ENCODE assay signal across 14 cellular contexts in the genomic region with DNA sequence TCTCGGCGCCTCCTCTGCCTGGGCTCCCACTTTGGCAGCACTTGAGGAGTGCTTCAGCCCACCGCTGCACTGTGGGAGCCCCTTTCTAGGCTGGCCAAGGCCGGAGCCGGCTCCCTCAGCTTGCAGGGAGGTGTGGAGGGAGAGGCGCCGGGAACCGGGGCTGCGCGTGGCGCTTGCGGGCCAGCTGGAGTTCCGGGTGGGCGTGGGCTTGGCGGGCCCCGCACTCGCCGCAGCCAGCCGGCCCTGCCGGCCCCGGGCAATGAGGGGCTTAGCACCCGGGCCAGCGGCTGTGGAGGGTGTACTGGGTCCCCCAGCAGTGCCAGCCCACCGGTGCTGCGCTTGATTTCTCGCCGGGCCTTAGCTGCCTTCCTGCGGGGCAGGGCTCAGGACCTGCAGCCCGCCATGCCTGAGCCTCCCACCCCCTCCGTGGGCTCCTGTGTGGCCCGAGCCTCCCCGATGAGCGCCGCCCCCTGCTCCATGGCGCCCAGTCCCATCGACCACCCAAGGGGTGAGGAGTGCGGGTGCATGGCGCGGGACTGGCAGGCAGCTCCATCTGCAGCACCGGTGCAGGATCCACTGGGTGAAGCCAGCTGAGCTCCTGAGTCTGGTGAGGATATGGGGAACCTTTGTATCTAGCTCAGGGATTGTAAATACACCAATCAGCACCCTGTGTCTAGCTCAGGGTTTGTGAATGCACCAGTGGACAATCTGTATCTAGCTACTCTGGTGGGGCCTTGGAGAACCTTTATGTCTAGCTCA. TPM values are rescaled to one million over a fixed set of nuclear protein-coding genes. Genes with fewer than 3 reads are reported as not detected.
"Had no signal": no experiment of that assay in that cellular context is flagged by ENCODE, and none has a peak within 500 bp of the region (broad histone marks: within the 10 kb centered on the region; RNA-seq: fewer than 3 reads in every experiment).

No MANE protein-coding gene starts in this region.

RNA-seq across cellular contexts. Expression of a gene that starts 20.5 kb away (rescaled TPM):
- total RNA-seq: activated B cell treated with CpG ODN at 0.5 μM for 24 hours; activated CD4-positive, alpha-beta memory T cell treated with anti-CD3 and anti-CD28 coated beads for 36 hours; activated naive CD4-positive, alpha-beta T cell treated with anti-CD3 and anti-CD28 coated beads for 36 hours; activated naive CD4-positive, alpha-beta T cell treated with anti-CD3 and anti-CD28 coated beads, Interleukin-2, amount 50 U/mL, for 72 hours; activated T-cell treated with anti-CD3 and anti-CD28 coated beads, Interleukin-2, amount 50 U/mL, for 4 hours; activated T-helper 1 cell treated with anti-CD3 and anti-CD28 coated beads, Interleukin-12 subunit alpha, Interleukin-12 subunit beta, Interleukin-2, Interleukin-4 antibody, amounts not matched to agents 30 ng/mL and 10 ng/mL and 1 ng/mL, durations not matched to agents 14 hours and 24 hours and 36 hours; adrenal gland; K562; M059J; PC-9; SK-MEL-5; T-cell; T-helper 17 cell had no signal
- polyA plus RNA-seq: adrenal gland, K562 had no signal

RNA-seq across cellular contexts. Expression of a gene that starts 31.4 kb away (rescaled TPM):
- total RNA-seq: activated B cell treated with CpG ODN at 0.5 μM for 24 hours; activated naive CD4-positive, alpha-beta T cell treated with anti-CD3 and anti-CD28 coated beads for 36 hours; activated T-helper 1 cell treated with anti-CD3 and anti-CD28 coated beads, Interleukin-12 subunit alpha, Interleukin-12 subunit beta, Interleukin-2, Interleukin-4 antibody, amounts not matched to agents 30 ng/mL and 10 ng/mL and 1 ng/mL, durations not matched to agents 14 hours and 24 hours and 36 hours; adrenal gland; K562; Right ventricle myocardium inferior; SK-MEL-5 had no signal
- polyA plus RNA-seq: K562 had no signal
